ENCODE assay signal across 13 cellular contexts in genomic region chr16:30004811-30005242, GRCh38. TPM values are rescaled to one million over a fixed set of nuclear protein-coding genes. Genes with fewer than 3 reads are reported as not detected.
DNase-seq lines count a peak whose midpoint lies in the region; ATAC-seq and TF ChIP-seq lines count a peak whose summit lies in the region.
"Had no signal": no experiment of that assay in that cellular context is flagged by ENCODE, and none has a peak within 500 bp of the region (broad histone marks: within the 10 kb centered on the region; RNA-seq: fewer than 3 reads in every experiment).

No MANE protein-coding gene starts in this region.

- intact Hi-C loops in activated CD8-positive, alpha-beta T cell treated with anti-CD3 and anti-CD28 coated beads for 36 hours (cut with micrococcal nuclease), result no loop called here
- intact Hi-C loops in sciatic nerve (cut with DNase I), result loop anchor here (10.0 kb wide), 2 partner anchors 80 to 150 kb away; partner anchors contain the start of gene KCTD13

- H3K27ac Mint-ChIP-seq in activated CD8-positive, alpha-beta T cell treated with anti-CD3 and anti-CD28 coated beads, Interleukin-2, amount 10 ng/mL, durations not matched to agents 7 days and 5 days, result no peak overlapping the region
- H3K27ac Mint-ChIP-seq in activated CD8-positive, alpha-beta T cell treated with anti-CD3 and anti-CD28 coated beads for 36 hours, result no peak overlapping the region
- no peak overlapping the region for H3K27ac Mint-ChIP-seq in type B pancreatic cell

- H3K4me1 Mint-ChIP-seq in activated CD8-positive, alpha-beta T cell treated with anti-CD3 and anti-CD28 coated beads, Interleukin-2, amount 10 ng/mL, durations not matched to agents 7 days and 5 days (ENCODE audit: low read depth), result peaks cover 2% of the 10 kb centered on the region
- H3K4me1 Mint-ChIP-seq in activated CD8-positive, alpha-beta T cell treated with anti-CD3 and anti-CD28 coated beads for 36 hours (ENCODE audit: low read depth), result peaks cover 1% of the 10 kb centered on the region
- no peaks in the 10 kb centered on the region for H3K4me1 Mint-ChIP-seq in type B pancreatic cell (ENCODE audit: unreplicated experiment)

- POLR2A ChIA-PET in activated CD8-positive, alpha-beta T cell treated with anti-CD3 and anti-CD28 coated beads, Interleukin-2, amount 10 ng/mL, durations not matched to agents 7 days and 5 days (lab: Charles Lee), result interaction anchor here (0.8 to 1.3 kb wide), 2 partner anchors 9 to 305 kb away, joined by 3 to 4 read pairs; partner anchors contain the start of gene HIRIP3
- POLR2A ChIA-PET in activated CD8-positive, alpha-beta T cell treated with anti-CD3 and anti-CD28 coated beads for 36 hours (lab: Charles Lee), result interaction anchor here (1.1 kb wide), 1 partner anchor 79 kb away, joined by 3 read pairs; the partner anchor contains the start of gene KCTD13
- POLR2A ChIA-PET in HEK293T (lab: Yijun Ruan, JAX) (interaction anchor here (1.3 to 3.5 kb wide), 3 partner anchors 11 to 197 kb away, joined by 3 to 18 read pairs (median 9); partner anchors contain the start of genes HIRIP3 and KCTD13), RWPE1 (lab: Yijun Ruan, JAX; ENCODE audit: low non-redundant PET) (no interaction called here)

- no peak overlapping the region for H3K4me3 Mint-ChIP-seq in activated CD8-positive, alpha-beta T cell treated with anti-CD3 and anti-CD28 coated beads, Interleukin-2, amount 10 ng/mL, durations not matched to agents 7 days and 5 days
- H3K4me3 Mint-ChIP-seq in activated CD8-positive, alpha-beta T cell treated with anti-CD3 and anti-CD28 coated beads for 36 hours, result no peak overlapping the region
- H3K4me3 Mint-ChIP-seq in type B pancreatic cell, result no peak overlapping the region

- H3K36me3 Mint-ChIP-seq in activated CD8-positive, alpha-beta T cell treated with anti-CD3 and anti-CD28 coated beads, Interleukin-2, amount 10 ng/mL, durations not matched to agents 7 days and 5 days (ENCODE audit: low read depth), result peaks cover 18% of the 10 kb centered on the region
- H3K36me3 Mint-ChIP-seq in activated CD8-positive, alpha-beta T cell treated with anti-CD3 and anti-CD28 coated beads for 36 hours (ENCODE audit: low read depth), result peaks cover 2% of the 10 kb centered on the region
- no peaks in the 10 kb centered on the region for H3K36me3 Mint-ChIP-seq in type B pancreatic cell

- peaks cover 5% of the 10 kb centered on the region for H3K27me3 Mint-ChIP-seq in activated CD8-positive, alpha-beta T cell treated with anti-CD3 and anti-CD28 coated beads, Interleukin-2, amount 10 ng/mL, durations not matched to agents 7 days and 5 days (ENCODE audit: low read depth)
- peaks cover 6% of the 10 kb centered on the region for H3K27me3 Mint-ChIP-seq in activated CD8-positive, alpha-beta T cell treated with anti-CD3 and anti-CD28 coated beads for 36 hours
- H3K27me3 Mint-ChIP-seq in type B pancreatic cell, result peaks cover 14% of the 10 kb centered on the region

- DNase-seq in activated CD8-positive, alpha-beta T cell treated with anti-CD3 and anti-CD28 coated beads, Interleukin-2, amount 10 ng/mL, durations not matched to agents 7 days and 5 days, result no peak
- DNase-seq in activated CD8-positive, alpha-beta T cell treated with anti-CD3 and anti-CD28 coated beads for 36 hours, result no peak
- DNase-seq in HEK293T (ENCODE audit: extremely low spot score) (no peak), RWPE1 (ENCODE audit: low spot score) (no peak), sciatic nerve (ENCODE audit: low spot score) (no peak), HCEC 1CT (no peak), type B pancreatic cell (ENCODE audit: extremely low spot score, unreplicated experiment) (no peak)
- DNase-seq: activated effector memory CD4-positive, alpha-beta T cell treated with Interleukin-2 at 50 U/mL for 16 hours; NK-92 treated with Interleukin-12 subunit alpha and Interleukin-12 subunit beta, amount 100 ng/mL, for 24 hours; sigmoid colon had no signal

- no peaks in the 10 kb centered on the region for H3K9me3 Mint-ChIP-seq in activated CD8-positive, alpha-beta T cell treated with anti-CD3 and anti-CD28 coated beads, Interleukin-2, amount 10 ng/mL, durations not matched to agents 7 days and 5 days (ENCODE audit: insufficient read depth)
- no peaks in the 10 kb centered on the region for H3K9me3 Mint-ChIP-seq in activated CD8-positive, alpha-beta T cell treated with anti-CD3 and anti-CD28 coated beads for 36 hours
- no peaks in the 10 kb centered on the region for H3K9me3 Mint-ChIP-seq in type B pancreatic cell

- peak overlapping the region; percentile 59 for H3K27ac ChIP-seq in RWPE1
- H3K27ac ChIP-seq: body of pancreas, C4-2B, sigmoid colon had no signal

- CTCF ChIA-PET in activated CD8-positive, alpha-beta T cell treated with anti-CD3 and anti-CD28 coated beads, Interleukin-2, amount 10 ng/mL, durations not matched to agents 7 days and 5 days (lab: Charles Lee), result interaction anchor here (0.7 to 2.2 kb wide), 4 partner anchors 23 to 304 kb away, joined by 3 to 6 read pairs (median 4); partner anchors contain the start of gene TMEM219
- CTCF ChIA-PET in activated CD8-positive, alpha-beta T cell treated with anti-CD3 and anti-CD28 coated beads for 36 hours (lab: Charles Lee), result interaction anchor here (1.2 to 2.7 kb wide), 7 partner anchors 9 to 313 kb away, joined by 3 to 14 read pairs (median 5); partner anchors contain the start of genes HIRIP3, INO80E and TAOK2
- CTCF ChIA-PET in HEK293T (lab: Yijun Ruan, JAX), result interaction anchor here (0.7 kb wide), 1 partner anchor 193 kb away, joined by 3 read pairs; no protein-coding TSS in a partner anchor
- CTCF ChIA-PET in RWPE1 (lab: Yijun Ruan, JAX), result interaction anchor here (1.5 to 1.7 kb wide), 2 partner anchors 13 to 18 kb away, joined by 3 to 17 read pairs; partner anchors contain the start of gene C16orf92

- TF ChIP-seq CTCF in activated CD8-positive, alpha-beta T cell treated with anti-CD3 and anti-CD28 coated beads for 36 hours (IDR thresholded peaks at IDR 0.05), result no peak
- TF ChIP-seq CTCF in RWPE1 (conservative IDR thresholded peaks at IDR 0.05; ENCODE audit: low read depth) (no peak), type B pancreatic cell (conservative IDR thresholded peaks at IDR 0.05) (no peak)

- ATAC-seq in activated CD8-positive, alpha-beta T cell treated with anti-CD3 and anti-CD28 coated beads, Interleukin-2, amount 10 ng/mL, durations not matched to agents 7 days and 5 days, result peak; percentile 2
- ATAC-seq in activated CD8-positive, alpha-beta T cell treated with anti-CD3 and anti-CD28 coated beads for 36 hours, result no peak
- ATAC-seq in sciatic nerve (peak; percentile 4), HG02884 (IDR thresholded peaks at IDR 0.05; ENCODE audit: unreplicated experiment) (no peak)

TF ChIP-seq in HEK293T, 16 proteins besides CTCF, POLR2A, EP300 and RAD21:
- TF ChIP-seq FOXK2 (IDR thresholded peaks at IDR 0.05) (no peak), BHLHE40 (IDR thresholded peaks at IDR 0.05; ENCODE audit: borderline replicate concordance) (no peak), ELF4 (IDR thresholded peaks at IDR 0.05) (no peak), FOXA1 (IDR thresholded peaks at IDR 0.05) (no peak), TARDBP (IDR thresholded peaks at IDR 0.05) (no peak), PKNOX1 (IDR thresholded peaks at IDR 0.05) (no peak), HDGF (IDR thresholded peaks at IDR 0.05; ENCODE audit: borderline replicate concordance) (0 out of 2 replicates have a peak, but pooled peaks have one; percentile 59)

RNA-seq across cellular contexts. Expression of gene DOC2A, which starts 6.0 kb away (rescaled TPM):
- total RNA-seq in activated CD8-positive, alpha-beta T cell treated with anti-CD3 and anti-CD28 coated beads, Interleukin-2, amount 10 ng/mL, durations not matched to agents 7 days and 5 days, result under 1 TPM in 1 of 2 experiments, not detected in 1; 0.34 TPM
- total RNA-seq in activated CD8-positive, alpha-beta T cell treated with anti-CD3 and anti-CD28 coated beads for 36 hours, result 1 to 10 TPM in 1 of 2 experiments, under 1 TPM in 1; 0.68 to 1.8 TPM
- total RNA-seq in sciatic nerve, result 0.67 TPM
- 6.9 and 9.7 TPM in 2 replicates for total RNA-seq in type B pancreatic cell (ENCODE audit: low replicate concordance)

RNA-seq across cellular contexts. Expression of gene INO80E, which starts 8.8 kb away (rescaled TPM):
- total RNA-seq in activated CD8-positive, alpha-beta T cell treated with anti-CD3 and anti-CD28 coated beads, Interleukin-2, amount 10 ng/mL, durations not matched to agents 7 days and 5 days, result 100 to 1,000 TPM; 104 to 117 TPM
- 10 to 100 TPM; 75.9 to 79.1 TPM for total RNA-seq in activated CD8-positive, alpha-beta T cell treated with anti-CD3 and anti-CD28 coated beads for 36 hours
- total RNA-seq in sciatic nerve (59.2 TPM), type B pancreatic cell (ENCODE audit: low replicate concordance) (52.8 and 78.7 TPM in 2 replicates)

RNA-seq across cellular contexts. Expression of gene HIRIP3, which starts 9.4 kb away (rescaled TPM):
- 10 to 100 TPM; 46.4 to 47.3 TPM for total RNA-seq in activated CD8-positive, alpha-beta T cell treated with anti-CD3 and anti-CD28 coated beads, Interleukin-2, amount 10 ng/mL, durations not matched to agents 7 days and 5 days
- 10 to 100 TPM; 35.2 to 36.4 TPM for total RNA-seq in activated CD8-positive, alpha-beta T cell treated with anti-CD3 and anti-CD28 coated beads for 36 hours
- total RNA-seq in sciatic nerve (11.1 TPM), type B pancreatic cell (ENCODE audit: low replicate concordance) (13.7 and 20.9 TPM in 2 replicates)

RNA-seq across cellular contexts. Expression of gene C16orf92, which starts 18.2 kb away (rescaled TPM):
- total RNA-seq in activated CD8-positive, alpha-beta T cell treated with anti-CD3 and anti-CD28 coated beads, Interleukin-2, amount 10 ng/mL, durations not matched to agents 7 days and 5 days, result not detected
- not detected for total RNA-seq in activated CD8-positive, alpha-beta T cell treated with anti-CD3 and anti-CD28 coated beads for 36 hours
- total RNA-seq in sciatic nerve (not detected), type B pancreatic cell (ENCODE audit: low replicate concordance) (not detected in 2 replicates)
- total RNA-seq: body of pancreas, sigmoid colon had no signal

RNA-seq across cellular contexts. Expression of gene TLCD3B, which starts 26.2 kb away (rescaled TPM):
- 1 to 10 TPM; 4.6 TPM for total RNA-seq in activated CD8-positive, alpha-beta T cell treated with anti-CD3 and anti-CD28 coated beads, Interleukin-2, amount 10 ng/mL, durations not matched to agents 7 days and 5 days
- total RNA-seq in activated CD8-positive, alpha-beta T cell treated with anti-CD3 and anti-CD28 coated beads for 36 hours, result 1 to 10 TPM; 3.5 to 3.6 TPM
- not detected for total RNA-seq in sciatic nerve
- 0.31 and 2.1 TPM in 2 replicates for total RNA-seq in type B pancreatic cell (ENCODE audit: low replicate concordance)
- total RNA-seq: body of pancreas, sigmoid colon had no signal

Comparison
In these comparisons a context has a peak if more than half of its experiments do, and no peak if none do; other contexts are left out.
1. ATAC-seq: peak in activated CD8-positive, alpha-beta T cell treated with anti-CD3 and anti-CD28 coated beads, Interleukin-2, amount 10 ng/mL, durations not matched to agents 7 days and 5 days (single experiment) and sciatic nerve (single experiment); none in activated CD8-positive, alpha-beta T cell treated with anti-CD3 and anti-CD28 coated beads for 36 hours (single experiment) and HG02884 (single experiment).